16 cellular contexts compared by ENCODE assay signal in the genomic region with DNA sequence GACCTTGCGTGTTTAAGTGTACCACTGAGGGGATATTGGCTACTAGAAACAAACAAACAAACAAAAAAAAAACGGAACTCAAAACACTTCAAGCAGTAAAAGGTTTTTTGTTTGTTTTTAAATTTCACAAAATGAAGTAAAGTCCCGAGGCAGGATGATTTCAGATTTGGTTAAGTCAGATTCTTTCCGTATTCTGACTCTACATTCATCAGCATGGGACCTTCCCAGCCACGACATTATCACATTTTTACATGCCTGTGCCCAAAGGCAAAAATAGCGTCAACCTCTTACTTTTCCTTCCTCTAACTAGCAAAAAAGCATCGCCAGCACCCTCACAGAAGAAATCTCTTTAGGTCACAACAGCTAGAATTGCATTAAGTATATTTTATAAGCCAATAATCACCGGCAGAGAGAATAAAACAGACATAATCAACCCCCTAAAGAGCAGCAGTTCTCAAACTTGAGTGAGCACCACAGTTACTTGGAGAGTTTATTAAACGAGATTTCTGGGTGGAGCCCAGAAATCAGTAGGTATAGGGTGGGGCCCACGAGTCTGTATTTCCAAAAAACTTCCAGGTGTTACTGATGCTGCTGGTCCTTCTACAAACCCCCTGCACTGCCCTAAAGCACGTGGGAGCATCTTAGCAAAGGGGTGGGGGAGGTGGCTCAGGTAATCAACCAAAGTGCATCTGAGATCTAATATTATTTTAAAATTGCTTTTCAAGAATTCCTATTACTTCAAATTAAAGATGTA.
DNase-seq lines count a peak whose midpoint lies in the region; ATAC-seq and TF ChIP-seq lines count a peak whose summit lies in the region.
"Had no signal": no experiment of that assay in that cellular context is flagged by ENCODE, and none has a peak within 500 bp of the region (broad histone marks: within the 10 kb centered on the region; RNA-seq: fewer than 3 reads in every experiment).

No MANE protein-coding gene starts in this region.

- H3K4me3 ChIP-seq in GM23338 (no peak overlapping the region), OCI-LY3 (ENCODE audit: low read length) (no peak overlapping the region), mesendoderm (ENCODE audit: low read length) (no peak overlapping the region)

- H3K9me3 ChIP-seq in OCI-LY3 (ENCODE audit: insufficient read depth, low read length): no peaks in the 10 kb centered on the region

- H3K36me3 Mint-ChIP-seq in GM23338 (ENCODE audit: low read depth): no peaks in the 10 kb centered on the region
- H3K36me3 Mint-ChIP-seq: CD4-positive, alpha-beta memory T cell had no signal

- H4K20me1 ChIP-seq in GM23338 (replicated peaks; ENCODE audit: insufficient read depth): no peaks in the 10 kb centered on the region
- H4K20me1 ChIP-seq in OCI-LY3 (ENCODE audit: insufficient read depth, low read length): no peaks in the 10 kb centered on the region

- H3K27ac ChIP-seq in GM23338 (ENCODE audit: low read depth): peak overlapping the region; percentile 26; the same call in 1 of the 2 replicates
- no peak overlapping the region for H3K27ac ChIP-seq in OCI-LY3 (ENCODE audit: low read length)
- no peak overlapping the region for H3K27ac ChIP-seq in mesendoderm (ENCODE audit: low read depth, low read length)

- H3K23ac ChIP-seq in mesendoderm (ENCODE audit: low read length): no peak overlapping the region

- H3K9ac ChIP-seq in OCI-LY3 (ENCODE audit: low read length) (no peak overlapping the region), mesendoderm (ENCODE audit: low read length) (no peak overlapping the region)

- no peak overlapping the region for H2BK5ac ChIP-seq in mesendoderm (ENCODE audit: low read length)

- H3K9me2 ChIP-seq in GM23338 (ENCODE audit: insufficient read depth): no peaks in the 10 kb centered on the region

- no peaks in the 10 kb centered on the region for H3K27me3 Mint-ChIP-seq in GM23338 (ENCODE audit: insufficient read depth, low read depth, poor library complexity)
- H3K27me3 Mint-ChIP-seq: CD4-positive, alpha-beta memory T cell had no signal

- H3K9me3 Mint-ChIP-seq in GM23338: no peaks in the 10 kb centered on the region; the same call in 2 of the 3 replicates

- ATAC-seq in GM23338 (no peak), HG03139 (IDR thresholded peaks at IDR 0.05; ENCODE audit: unreplicated experiment) (no peak)

- no peak overlapping the region for H3K4me3 Mint-ChIP-seq in GM23338
- H3K4me3 Mint-ChIP-seq: CD4-positive, alpha-beta memory T cell had no signal

- DNase-seq in GM23338 (ENCODE audit: low spot score) (no peak), mesendoderm (peak; percentile 13), DMS53 (lab: John Stamatoyannopoulos, UW) (no peak), iPS-NIHi11 (ENCODE audit: low spot score) (no peak)
- DNase-seq: C1 segment of cervical spinal cord; Calu3; CD4-positive, alpha-beta memory T cell; COR-L47; DMS153; DMS79; GF-D8; GOT3; H7; HCEC 1CT had no signal

- no peak overlapping the region for H3K18ac ChIP-seq in mesendoderm (ENCODE audit: low read length)

- H2AK5ac ChIP-seq in mesendoderm (ENCODE audit: low read length): no peak overlapping the region

- peaks cover 15% of the 10 kb centered on the region for H3K4me1 Mint-ChIP-seq in GM23338
- H3K4me1 Mint-ChIP-seq: CD4-positive, alpha-beta memory T cell had no signal

- TF ChIP-seq CTCF in GM23338 (conservative IDR thresholded peaks at IDR 0.05; ENCODE audit: low read depth in 2 of 2): no peak
- no peak for TF ChIP-seq CTCF in OCI-LY3 (IDR thresholded peaks at IDR 0.05; ENCODE audit: low read depth, low read length)

- H3K27ac Mint-ChIP-seq in GM23338: no peak overlapping the region
- H3K27ac Mint-ChIP-seq: CD4-positive, alpha-beta memory T cell had no signal

- H3K56ac ChIP-seq in mesendoderm (ENCODE audit: low read length): no peak overlapping the region

- no peak overlapping the region for H4K5ac ChIP-seq in mesendoderm (ENCODE audit: low read length)

- no peaks in the 10 kb centered on the region for H3K27me3 ChIP-seq in GM23338 (ENCODE audit: insufficient read depth)
- H3K27me3 ChIP-seq in OCI-LY3 (ENCODE audit: low read depth, low read length): no peaks in the 10 kb centered on the region; the same call in 1 of the 2 replicates
- H3K27me3 ChIP-seq in mesendoderm (ENCODE audit: insufficient read depth, low read length, poor library complexity): no peaks in the 10 kb centered on the region

- peaks cover 9% of the 10 kb centered on the region for H3K4me1 ChIP-seq in GM23338 (ENCODE audit: insufficient read depth)
- no peaks in the 10 kb centered on the region for H3K4me1 ChIP-seq in OCI-LY3 (ENCODE audit: low read length)
- H3K4me1 ChIP-seq in mesendoderm (ENCODE audit: control insufficient read depth, low read depth, low read length): no peaks in the 10 kb centered on the region

- no CpG with 5 or more reads among the region's 11 CpGs for WGBS in mesendoderm (ENCODE audit: extremely low coverage, insufficient coverage, low lambda C conversion rate)

- no peak overlapping the region for H4K8ac ChIP-seq in mesendoderm (ENCODE audit: low read depth, low read length)

- H2AFZ ChIP-seq in GM23338 (no peak overlapping the region; the same call in 1 of the 2 replicates), OCI-LY3 (ENCODE audit: low read depth, low read length) (0 out of 2 replicates have a peak overlapping the region, but pooled peaks have one; percentile 11)

- no peak overlapping the region for H2BK120ac ChIP-seq in mesendoderm (ENCODE audit: low read depth, low read length)

- no peaks in the 10 kb centered on the region for H3K79me1 ChIP-seq in mesendoderm (ENCODE audit: low read length)

- no peaks in the 10 kb centered on the region for H3F3A ChIP-seq in GM23338 (replicated peaks; ENCODE audit: low read depth)

- H3K4me2 ChIP-seq in GM23338 (no peak overlapping the region), OCI-LY3 (ENCODE audit: low read length) (peak overlapping the region; percentile 18; the same call in 1 of the 2 replicates), mesendoderm (ENCODE audit: low read length) (no peak overlapping the region)

- H2BK15ac ChIP-seq in mesendoderm (replicated peaks; ENCODE audit: low read depth): no peak overlapping the region

- no peak overlapping the region for H3K4ac ChIP-seq in mesendoderm (ENCODE audit: low read depth, low read length)

- H3K36me3 ChIP-seq in GM23338 (ENCODE audit: insufficient read depth) (no peaks in the 10 kb centered on the region), OCI-LY3 (replicated peaks; ENCODE audit: low read depth, low read length) (no peaks in the 10 kb centered on the region), mesendoderm (ENCODE audit: control insufficient read depth, insufficient read depth, low read length) (no peaks in the 10 kb centered on the region)

- H3K79me2 ChIP-seq in GM23338 (replicated peaks; ENCODE audit: insufficient read depth): no peaks in the 10 kb centered on the region
- H3K79me2 ChIP-seq in OCI-LY3 (ENCODE audit: low read length): no peaks in the 10 kb centered on the region
- H3K79me2 ChIP-seq in mesendoderm (ENCODE audit: control insufficient read depth, insufficient read depth, low read length): no peaks in the 10 kb centered on the region

TF ChIP-seq in GM23338, 12 proteins besides CTCF, POLR2A, EP300 and RAD21 (continues in another document):
- TF ChIP-seq POLR2AphosphoS5 (IDR thresholded peaks at IDR 0.05; ENCODE audit: low read depth): no peak
- TF ChIP-seq EZH2phosphoT487 (IDR thresholded peaks at IDR 0.05; ENCODE audit: unreplicated experiment): no peak
- no peak for TF ChIP-seq CREB1 (CRISPR knock-in tag; IDR thresholded peaks at IDR 0.05; ENCODE audit: low read depth)
- no peak for TF ChIP-seq JUNB (IDR thresholded peaks at IDR 0.05; ENCODE audit: unreplicated experiment)
- TF ChIP-seq EZH2 (IDR thresholded peaks at IDR 0.05; ENCODE audit: low read depth, unreplicated experiment): no peak
- no peak for TF ChIP-seq ETS1 (IDR thresholded peaks at IDR 0.05)
- no peak for TF ChIP-seq ZNF114 (CRISPR knock-in tag; IDR thresholded peaks at IDR 0.05)
- no peak for TF ChIP-seq STAT1 (IDR thresholded peaks at IDR 0.05; ENCODE audit: unreplicated experiment)
- TF ChIP-seq ZNF331 (CRISPR knock-in tag; IDR thresholded peaks at IDR 0.05; ENCODE audit: low read depth): no peak
- TF ChIP-seq REST (IDR thresholded peaks at IDR 0.05; ENCODE audit: unreplicated experiment): no peak
